In genomic region chr16:27430923-27431484, GRCh38 we compare ENCODE assay signal across 11 cellular contexts. TPM values are rescaled to one million over a fixed set of nuclear protein-coding genes. Genes with fewer than 3 reads are reported as not detected.
DNase-seq lines count a peak whose midpoint lies in the region; ATAC-seq and TF ChIP-seq lines count a peak whose summit lies in the region.
"Had no signal": no experiment of that assay in that cellular context is flagged by ENCODE, and none has a peak within 500 bp of the region (broad histone marks: within the 10 kb centered on the region; RNA-seq: fewer than 3 reads in every experiment).

No MANE protein-coding gene starts in this region.

- no peaks in the 10 kb centered on the region for H4K20me1 ChIP-seq in PC-9 (ENCODE audit: insufficient read depth)

- no peak overlapping the region for H3K4me3 ChIP-seq in PC-9
- H3K4me3 ChIP-seq: cardiac muscle cell, upper lobe of left lung had no signal

- H3K9me2 ChIP-seq in PC-9 (ENCODE audit: insufficient read depth), result no peaks in the 10 kb centered on the region

- DNase-seq in GDM1 (lab: John Stamatoyannopoulos, UW) (peak; percentile 91), mesenteric fat pad (ENCODE audit: low spot score) (peak; percentile 37), epidermal melanocyte (ENCODE audit: insufficient read length, low spot score) (no peak), PC-9 (no peak), NCI-H187 treated with DMSO at 0.1 percent for 48 hours (lab: John Stamatoyannopoulos, UW) (no peak), NCI-H2227 treated with DMSO at 0.1 percent for 48 hours (lab: John Stamatoyannopoulos, UW) (no peak)
- peak; percentile 34 to 44 for DNase-seq in activated T-cell treated with anti-CD3 and anti-CD28 coated beads, Interleukin-2, amount 50 U/mL, for 48 hours
- DNase-seq: NCI-H2029 treated with DMSO at 0.1 percent for 48 hours had no signal

- no peak overlapping the region for H3K4me2 ChIP-seq in PC-9

- no peak overlapping the region for H3K27ac ChIP-seq in PC-9
- H3K27ac ChIP-seq: cardiac muscle cell, upper lobe of left lung had no signal

- no peaks in the 10 kb centered on the region for H3K4me1 ChIP-seq in PC-9 (replicated peaks; ENCODE audit: insufficient read depth)

- peak; percentile 31 for ATAC-seq in HG02870 (IDR thresholded peaks at IDR 0.05; ENCODE audit: unreplicated experiment)

- POLR2A ChIA-PET in PC-9 (lab: Charles Lee; ENCODE audit: unreplicated experiment), result no interaction called here

- H3K27me3 ChIP-seq in PC-9 (ENCODE audit: insufficient read depth, low read depth), result peaks cover 23% of the 10 kb centered on the region; the same call in 1 of the 2 replicates
- H3K27me3 ChIP-seq: cardiac muscle cell, upper lobe of left lung had no signal

- TF ChIP-seq CTCF in PC-9 (conservative IDR thresholded peaks at IDR 0.05), result no peak

- no peaks in the 10 kb centered on the region for H3K79me2 ChIP-seq in PC-9 (ENCODE audit: low read depth)

- H3K9me3 ChIP-seq in PC-9 (ENCODE audit: insufficient read depth, low read depth), result no peaks in the 10 kb centered on the region
- H3K9me3 ChIP-seq: upper lobe of left lung had no signal

- BruUV-seq in PC-9 (replicated peaks; lab: Mats Ljungman, UMichigan), result no TSS peak

- no peaks in the 10 kb centered on the region for H3K36me3 ChIP-seq in PC-9 (ENCODE audit: low read depth)
- H3K36me3 ChIP-seq: cardiac muscle cell had no signal

- CTCF ChIA-PET in PC-9 (lab: Charles Lee), result no interaction called here

- no peak overlapping the region for H2AFZ ChIP-seq in PC-9

- H3F3A ChIP-seq in PC-9 (ENCODE audit: insufficient read depth, low read depth), result peaks cover 6% of the 10 kb centered on the region; the same call in 1 of the 2 replicates

- intact Hi-C loops in PC-9 (cut with micrococcal nuclease; ENCODE audit: unreplicated experiment), result no loop called here

RNA-seq across cellular contexts. Expression of gene IL21R, which starts 29.0 kb away (rescaled TPM):
- total RNA-seq in mesenteric fat pad, result 0.22 TPM
- total RNA-seq in PC-9 (2021), result 0.35 and 3.8 TPM in 2 replicates
- total RNA-seq: cardiac muscle cell had no signal

Comparison
In these comparisons a context has a peak if more than half of its experiments do, and no peak if none do; other contexts are left out.
1. DNase-seq: peak in GDM1 (single experiment), activated T-cell treated with anti-CD3 and anti-CD28 coated beads, Interleukin-2, amount 50 U/mL, for 48 hours (2 of 2) and mesenteric fat pad (single experiment); none in epidermal melanocyte (single experiment), PC-9 (0 of 2), NCI-H187 treated with DMSO at 0.1 percent for 48 hours (single experiment) and NCI-H2227 treated with DMSO at 0.1 percent for 48 hours (single experiment).